Comparison of ENCODE assay signal across 16 cellular contexts in the genomic region with DNA sequence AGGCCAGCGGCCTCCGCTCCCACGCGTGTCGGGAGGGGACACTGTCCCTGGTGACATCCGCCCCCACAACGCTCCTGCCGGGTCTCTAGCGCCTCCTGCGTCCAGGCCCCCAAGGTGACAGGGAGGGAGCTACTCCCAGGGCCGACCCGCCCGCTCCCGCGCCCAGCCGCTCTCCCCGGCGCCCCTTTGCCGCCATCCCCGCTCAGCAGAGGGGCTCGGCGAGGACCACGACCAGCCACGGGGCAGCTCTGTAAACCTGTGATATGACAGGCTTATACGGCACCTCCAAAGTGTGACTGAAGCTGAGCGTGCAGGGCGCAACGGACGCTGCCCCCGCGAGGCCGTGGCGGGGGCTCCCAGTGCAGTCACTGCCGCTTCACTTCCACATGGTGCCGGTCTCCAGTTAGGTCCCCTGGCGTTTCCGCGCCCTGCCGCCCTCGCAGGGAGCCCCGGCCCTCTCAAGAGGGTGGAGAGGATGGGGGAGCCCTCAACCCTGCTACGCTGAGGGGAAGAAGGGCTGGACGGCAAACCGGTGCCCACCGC. TPM values are rescaled to one million over a fixed set of nuclear protein-coding genes. Genes with fewer than 3 reads are reported as not detected.
DNase-seq lines count a peak whose midpoint lies in the region; ATAC-seq and TF ChIP-seq lines count a peak whose summit lies in the region.
"Had no signal": no experiment of that assay in that cellular context is flagged by ENCODE, and none has a peak within 500 bp of the region (broad histone marks: within the 10 kb centered on the region; RNA-seq: fewer than 3 reads in every experiment).

No MANE protein-coding gene starts in this region.

- H3K4me1 ChIP-seq in H9 (ENCODE audit: insufficient read depth, low read length) (peaks cover 22% of the 10 kb centered on the region), iPS-20b (ENCODE audit: insufficient read depth, low read length) (peaks cover 21% of the 10 kb centered on the region; the same call in 1 of the 2 replicates), sigmoid colon (peaks cover 0 to 18% (median 11%) of the 10 kb centered on the region in 4 donors)
- H3K4me1 ChIP-seq: BLaER1 had no signal

- H3K56ac ChIP-seq in H9 (ENCODE audit: insufficient read length, low read depth, low read length) = no peak overlapping the region

- no peak overlapping the region for H3K27ac Mint-ChIP-seq in H9
- H3K27ac Mint-ChIP-seq: activated B cell treated with CpG ODN at 0.5 μM for 24 hours, immature natural killer cell had no signal

- no peaks in the 10 kb centered on the region for H3K27me3 ChIP-seq in H9 (ENCODE audit: insufficient read depth, low read length)
- peaks cover 25% of the 10 kb centered on the region for H3K27me3 ChIP-seq in iPS-20b (ENCODE audit: insufficient read depth, low read length)
- peaks cover 0 to 3% (median 0%) of the 10 kb centered on the region in 3 donors for H3K27me3 ChIP-seq in sigmoid colon
- H3K27me3 ChIP-seq: BLaER1 had no signal

- H4K91ac ChIP-seq in H9 (ENCODE audit: insufficient read length, low read depth, low read length) = no peak overlapping the region

- H2AK5ac ChIP-seq in H9 (ENCODE audit: insufficient read length, low read length) = no peak overlapping the region

- H4K8ac ChIP-seq in H9 (replicated peaks; ENCODE audit: insufficient read length, low read depth, low read length) = no peak overlapping the region

- H3K36me3 Mint-ChIP-seq in H9 (ENCODE audit: insufficient read depth in 1 of 3, low read depth in 3 of 3) = peaks cover 0 to 5% (median 0%) of the 10 kb centered on the region in 3 experiments; a peak in 2 of 7 replicates

- H3K79me1 ChIP-seq in H9 (ENCODE audit: insufficient read depth, low read depth, low read length, poor library complexity, severe bottlenecking) = peaks cover 3% of the 10 kb centered on the region

- peaks cover 48 to 55% of the 10 kb centered on the region in 2 experiments for H3K4me1 Mint-ChIP-seq in H9
- H3K4me1 Mint-ChIP-seq: activated B cell treated with CpG ODN at 0.5 μM for 24 hours, immature natural killer cell had no signal

- TF ChIP-seq POLR2A in sigmoid colon (IDR thresholded peaks at IDR 0.05) = no peak

- WGBS in H9 (ENCODE audit: extremely low coverage, insufficient read length, low lambda C conversion rate) = no CpG with 5 or more reads among the region's 45 CpGs
- 20 to 24% methylated on average over 45 of the region's 45 CpGs for WGBS in sigmoid colon, 2 donors

- in situ Hi-C loops in GM13976 (cut with MboI; ENCODE audit: low sequenced_read_pairs, unreplicated experiment) = no loop called here

- H3T11ph ChIP-seq in H9 (ENCODE audit: low read length) = no peak overlapping the region

- TF ChIP-seq EP300 in sigmoid colon (IDR thresholded peaks at IDR 0.05) = no peak

- ATAC-seq in GM18498 (IDR thresholded peaks at IDR 0.05; ENCODE audit: unreplicated experiment) = no peak

- no peak overlapping the region for H3K4ac ChIP-seq in H9 (ENCODE audit: low read depth, low read length)

- H3K4me3 ChIP-seq in iPS-20b (ENCODE audit: low read length) (peak overlapping the region; percentile 77), sigmoid colon (peak overlapping the region; percentile 28 to 59 (median 52))
- H3K4me3 ChIP-seq: BLaER1 had no signal

- H3K4me2 ChIP-seq in H9 (ENCODE audit: insufficient read depth, insufficient read length, low read length) = peak overlapping the region; percentile 54
- H3K4me2 ChIP-seq: BLaER1 had no signal

- peaks cover 19% of the 10 kb centered on the region for H3K23me2 ChIP-seq in H9 (ENCODE audit: insufficient read length, low read depth, low read length, poor library complexity, severe bottlenecking)

- no peaks in the 10 kb centered on the region for H3K36me3 ChIP-seq in iPS-20b (ENCODE audit: insufficient read depth, low read depth, low read length)
- H3K36me3 ChIP-seq in sigmoid colon = no peaks in the 10 kb centered on the region
- H3K36me3 ChIP-seq: BLaER1, SJSA1, spleen had no signal

- no peak overlapping the region for H3K14ac ChIP-seq in H9 (ENCODE audit: insufficient read depth, low read length)

- peaks cover 16% of the 10 kb centered on the region; the same call in 1 of the 2 replicates for H3K79me2 ChIP-seq in H9 (ENCODE audit: insufficient read depth, low read length)

- TF ChIP-seq CTCF in H9 (conservative IDR thresholded peaks at IDR 0.05) = peak; percentile 65
- no peak for TF ChIP-seq CTCF in sigmoid colon (IDR thresholded peaks at IDR 0.05)
- no peak for TF ChIP-seq CTCF in GM13976 (IDR thresholded peaks at IDR 0.05; ENCODE audit: borderline replicate concordance, control extremely low read depth, extremely low read depth, insufficient read depth, missing control alignments)

- H3K4me3 Mint-ChIP-seq in H9 = peak overlapping the region; percentile 75 to 85
- H3K4me3 Mint-ChIP-seq: activated B cell treated with CpG ODN at 0.5 μM for 24 hours, immature natural killer cell had no signal

- no peak overlapping the region for H3K23ac ChIP-seq in H9 (ENCODE audit: insufficient read length, low read depth, low read length)

- no peak overlapping the region for H2BK15ac ChIP-seq in H9 (ENCODE audit: low read depth, low read length)

- H3K9me3 Mint-ChIP-seq in H9 = no peaks in the 10 kb centered on the region; a peak in 2 of 5 replicates
- H3K9me3 Mint-ChIP-seq: activated B cell treated with CpG ODN at 0.5 μM for 24 hours had no signal

- H3K27ac ChIP-seq in H9 (ENCODE audit: insufficient read length, low read depth, low read length) (no peak overlapping the region), caudate nucleus (ENCODE audit: low read depth, low read length) (peak overlapping the region; percentile 67), iPS-20b (ENCODE audit: low read length) (no peak overlapping the region), sigmoid colon (peak overlapping the region; percentile 57 to 79 (median 73))
- H3K27ac ChIP-seq: BLaER1, SJSA1, spleen had no signal

- no peak overlapping the region for H2BK12ac ChIP-seq in H9 (ENCODE audit: insufficient read length, low read depth, low read length)

- no peak overlapping the region for H4K5ac ChIP-seq in H9 (ENCODE audit: insufficient read length, low read depth, low read length)

- intact Hi-C loops in sigmoid colon (cut with DNase I) = loop anchor here (2.0 to 10.0 kb wide), 4 partner anchors 182 to 628 kb away; no protein-coding TSS in a partner anchor

- H3K27me3 Mint-ChIP-seq in H9 (ENCODE audit: low read depth) = no peaks in the 10 kb centered on the region

- no peak overlapping the region for H2AFZ ChIP-seq in H9 (ENCODE audit: low read length)

- no peak overlapping the region for H3K18ac ChIP-seq in H9 (ENCODE audit: insufficient read length, low read depth, low read length)

- no peak overlapping the region for H2BK120ac ChIP-seq in H9 (ENCODE audit: low read depth, low read length, poor library complexity, severe bottlenecking)

- DNase-seq in H9 (peak; percentile 68), caudate nucleus (lab: John Stamatoyannopoulos, UW) (no peak), sigmoid colon (no peak), NCI-H1092 treated with DMSO at 0.1 percent for 48 hours (lab: John Stamatoyannopoulos, UW) (no peak), HEK293T (ENCODE audit: extremely low spot score) (no peak), GM13976 (ENCODE audit: low spot score) (no peak)
- DNase-seq: activated B cell treated with CpG ODN at 0.5 μM for 24 hours, immature natural killer cell, NCI-H1436, NCI-H82, spleen had no signal

- POLR2A ChIA-PET in HEK293T (lab: Yijun Ruan, JAX) = no interaction called here

- no peak overlapping the region for H2BK20ac ChIP-seq in H9 (ENCODE audit: low read depth, low read length, poor library complexity, severe bottlenecking)

- CTCF ChIA-PET in HEK293T (lab: Yijun Ruan, JAX) = no interaction called here

- H4K20me1 ChIP-seq in H9 (ENCODE audit: control insufficient read depth, insufficient read depth, insufficient read length) = no peaks in the 10 kb centered on the region
- H4K20me1 ChIP-seq: BLaER1 had no signal

- no peaks in the 10 kb centered on the region for H3K9me3 ChIP-seq in H9 (ENCODE audit: control insufficient read depth, low read depth, low read length)
- H3K9me3 ChIP-seq in iPS-20b (ENCODE audit: insufficient read depth, low read depth, low read length) = no peaks in the 10 kb centered on the region
- H3K9me3 ChIP-seq in sigmoid colon = no peaks in the 10 kb centered on the region
- H3K9me3 ChIP-seq: SJSA1, spleen had no signal

- H2BK5ac ChIP-seq in H9 (ENCODE audit: insufficient read length, low read length) = no peak overlapping the region

- H3K9ac ChIP-seq in H9 (ENCODE audit: extremely low read depth, insufficient read length, low read length) (no peak overlapping the region), iPS-20b (ENCODE audit: low read depth, low read length) (peak overlapping the region; percentile 68; the same call in 1 of the 2 replicates)
- H3K9ac ChIP-seq: BLaER1 had no signal

TF ChIP-seq in HEK293T, 16 proteins besides CTCF, POLR2A, EP300 and RAD21:
- TF ChIP-seq FOXA1 (IDR thresholded peaks at IDR 0.05) (no peak), LEF1 (IDR thresholded peaks at IDR 0.05; ENCODE audit: borderline replicate concordance) (no peak), FOXK2 (IDR thresholded peaks at IDR 0.05) (no peak), ELF4 (IDR thresholded peaks at IDR 0.05) (no peak), BHLHE40 (IDR thresholded peaks at IDR 0.05; ENCODE audit: borderline replicate concordance) (no peak), NFRKB (IDR thresholded peaks at IDR 0.05) (no peak), ZNF384 (IDR thresholded peaks at IDR 0.05) (no peak), CTBP1 (IDR thresholded peaks at IDR 0.05; ENCODE audit: borderline replicate concordance) (no peak), L3MBTL2 (conservative IDR thresholded peaks at IDR 0.05) (no peak), SP1 (IDR thresholded peaks at IDR 0.05) (no peak), SUZ12 (IDR thresholded peaks at IDR 0.05) (no peak), ARNT (IDR thresholded peaks at IDR 0.05) (no peak), HDGF (IDR thresholded peaks at IDR 0.05; ENCODE audit: borderline replicate concordance) (no peak)
- TF ChIP-seq, protein P1, sequence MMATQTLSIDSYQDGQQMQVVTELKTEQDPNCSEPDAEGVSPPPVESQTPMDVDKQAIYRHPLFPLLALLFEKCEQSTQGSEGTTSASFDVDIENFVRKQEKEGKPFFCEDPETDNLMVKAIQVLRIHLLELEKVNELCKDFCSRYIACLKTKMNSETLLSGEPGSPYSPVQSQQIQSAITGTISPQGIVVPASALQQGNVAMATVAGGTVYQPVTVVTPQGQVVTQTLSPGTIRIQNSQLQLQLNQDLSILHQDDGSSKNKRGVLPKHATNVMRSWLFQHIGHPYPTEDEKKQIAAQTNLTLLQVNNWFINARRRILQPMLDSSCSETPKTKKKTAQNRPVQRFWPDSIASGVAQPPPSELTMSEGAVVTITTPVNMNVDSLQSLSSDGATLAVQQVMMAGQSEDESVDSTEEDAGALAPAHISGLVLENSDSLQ (IDR thresholded peaks at IDR 0.05) = no peak

RNA-seq across cellular contexts. Expression of a gene that starts 1.0 kb away (rescaled TPM):
- total RNA-seq in H9 (2021) (30.9 and 31.3 TPM in 2 replicates), sigmoid colon (1 to 10 TPM; 4.3 to 9.5 (median 5.1) TPM)
- 1 to 10 TPM in 1 of 3 donors, under 1 TPM in 2; 0.69 to 7.2 (median 0.90) TPM for polyA plus RNA-seq in sigmoid colon
- total RNA-seq: activated B cell treated with CpG ODN at 0.5 μM for 24 hours, endothelial cell of umbilical vein had no signal
- polyA plus RNA-seq: immature natural killer cell had no signal

Comparison
In these comparisons a context has a peak if more than half of its experiments do, and no peak if none do; other contexts are left out.
1. H3K27ac ChIP-seq: peak in caudate nucleus (single experiment) and sigmoid colon (4 of 4); none in H9 (single experiment) and iPS-20b (single experiment).